ENCODE assay signal across 26 cellular contexts in genomic region chr7:116098175-116098574, GRCh38.
"Had no signal": no experiment of that assay in that cellular context is flagged by ENCODE, and none has a peak within 500 bp of the region (broad histone marks: within the 10 kb centered on the region; RNA-seq: fewer than 3 reads in every experiment).

No MANE protein-coding gene starts in this region.

- H3K36me3 ChIP-seq: left ventricle myocardium inferior, ovary, prostate gland, stomach, thyroid gland, transverse colon, upper lobe of left lung, vagina had no signal

- H3K9me3 Mint-ChIP-seq: mesothelial cell of epicardium; naive B cell; stimulated activated naive B cell treated with anti-CD40 and anti-IgM and Interleukin-4, amounts not matched to agents 10 μg/mL and 1 μg/mL and 100 μg/mL, for 72 hours had no signal

- H3K4me3 ChIP-seq: left ventricle myocardium inferior, lung, ovary, prostate gland, skin epidermis, stomach, testis, thyroid gland, transverse colon, upper lobe of left lung, vagina had no signal

- H3K27ac Mint-ChIP-seq: mesothelial cell of epicardium; naive B cell; natural killer cell treated with Interleukin-12 subunit alpha and Interleukin-12 subunit beta and Interleukin-15 and Interleukin-18, amount 100 ng/mL, for 72 hours; stimulated activated naive B cell treated with anti-CD40 and anti-IgM and Interleukin-4, amounts not matched to agents 10 μg/mL and 1 μg/mL and 100 μg/mL, for 72 hours had no signal

- H3K4me3 Mint-ChIP-seq: mesothelial cell of epicardium; naive B cell; natural killer cell treated with Interleukin-12 subunit alpha and Interleukin-12 subunit beta and Interleukin-15 and Interleukin-18, amount 100 ng/mL, for 72 hours; stimulated activated naive B cell treated with anti-CD40 and anti-IgM and Interleukin-4, amounts not matched to agents 10 μg/mL and 1 μg/mL and 100 μg/mL, for 72 hours had no signal

- H3K4me1 Mint-ChIP-seq: naive B cell; stimulated activated naive B cell treated with anti-CD40 and anti-IgM and Interleukin-4, amounts not matched to agents 10 μg/mL and 1 μg/mL and 100 μg/mL, for 72 hours had no signal

- H3K9me3 ChIP-seq: left ventricle myocardium inferior, ovary, prostate gland, stomach, testis, thyroid gland, transverse colon, upper lobe of left lung, vagina had no signal

- H3K27ac ChIP-seq: left ventricle myocardium inferior, ovary, prostate gland, skin epidermis, stomach, testis, thyroid gland, transverse colon, upper lobe of left lung, vagina had no signal

- H3K36me3 Mint-ChIP-seq: mesothelial cell of epicardium; naive B cell; natural killer cell treated with Interleukin-12 subunit alpha and Interleukin-12 subunit beta and Interleukin-15 and Interleukin-18, amount 100 ng/mL, for 72 hours; stimulated activated naive B cell treated with anti-CD40 and anti-IgM and Interleukin-4, amounts not matched to agents 10 μg/mL and 1 μg/mL and 100 μg/mL, for 72 hours had no signal

- DNase-seq: islet precursor cell; left ventricle myocardium inferior; mesendoderm; naive B cell; ovary; posterior cingulate gyrus; retina; right cardiac atrium; stimulated activated CD4-positive, alpha-beta T cell treated with anti-CD3 and anti-CD28 coated beads, Interleukin-12 subunit alpha, Interleukin-12 subunit beta, amount 100 ng/mL, for 4 hours; stimulated activated CD4-positive, alpha-beta T cell treated with anti-CD3 and anti-CD28 coated beads, Interleukin-15, amount 100 ng/mL, for 24 hours; stimulated activated CD4-positive, alpha-beta T cell treated with anti-CD3 and anti-CD28 coated beads, Interleukin-2, amount 100 ng/mL, for 24 hours; stimulated activated CD4-positive, alpha-beta T cell treated with anti-CD3 and anti-CD28 coated beads, Interleukin-4, amount 100 ng/mL, for 1 hour; stimulated activated naive B cell treated with anti-CD40 and anti-IgM and Interleukin-4, amounts not matched to agents 10 μg/mL and 1 μg/mL and 100 μg/mL, for 72 hours; stimulated activated naive CD8-positive, alpha-beta T cell treated with anti-CD3 and anti-CD28 coated beads, Interleukin-15, Interleukin-2, amounts not matched to agents 100 U/mL and 50 U/mL, for 24 hours; stomach; testis; thyroid gland; transverse colon; upper lobe of left lung had no signal

- ATAC-seq: natural killer cell treated with Interleukin-12 subunit alpha and Interleukin-12 subunit beta and Interleukin-15 and Interleukin-18, amount 100 ng/mL, for 72 hours; right cardiac atrium; sciatic nerve; stimulated activated naive B cell treated with anti-CD40 and anti-IgM and Interleukin-4, amounts not matched to agents 10 μg/mL and 1 μg/mL and 100 μg/mL, for 72 hours; stimulated activated naive CD8-positive, alpha-beta T cell treated with anti-CD3 and anti-CD28 coated beads, Interleukin-15, Interleukin-2, amounts not matched to agents 100 U/mL and 50 U/mL, for 24 hours had no signal
